1 cellular context compared by ENCODE assay signal in genomic region chr14:34489324-34489723, GRCh38.
TF ChIP-seq lines count a peak whose summit lies in the region.

No MANE protein-coding gene starts in this region.

TF ChIP-seq in HCT116, 20 proteins besides CTCF, POLR2A, EP300 and RAD21 (continued from another document):
- no peak for TF ChIP-seq ZBTB33 (IDR thresholded peaks at IDR 0.05; ENCODE audit: extremely low read depth, insufficient replicate concordance, low read length)
- no peak for TF ChIP-seq ATF3 (IDR thresholded peaks at IDR 0.05)
- TF ChIP-seq EZH2 (IDR thresholded peaks at IDR 0.05), result no peak
- no peak for TF ChIP-seq SP1 (IDR thresholded peaks at IDR 0.05; ENCODE audit: low read depth)
- no peak for TF ChIP-seq CEBPB (IDR thresholded peaks at IDR 0.05; ENCODE audit: low read depth)
- TF ChIP-seq EZH2phosphoT487 (IDR thresholded peaks at IDR 0.05; ENCODE audit: borderline replicate concordance), result no peak
- TF ChIP-seq JUND (IDR thresholded peaks at IDR 0.05), result no peak
- no peak for TF ChIP-seq CBX3 (IDR thresholded peaks at IDR 0.05; ENCODE audit: low read depth)
TF ChIP-seq in HCT116: peak in this region for 0.
